31 cellular contexts compared by ENCODE assay signal in genomic region chr4:23388259-23388658, GRCh38.
"Had no signal": no experiment of that assay in that cellular context is flagged by ENCODE, and none has a peak within 500 bp of the region (broad histone marks: within the 10 kb centered on the region; RNA-seq: fewer than 3 reads in every experiment).

No MANE protein-coding gene starts in this region.

- H3K9me3 ChIP-seq: neutrophil, pancreas, prostate gland, right lobe of liver, testis, tibial artery, transverse colon, upper lobe of right lung, uterus had no signal

- H3K27me3 Mint-ChIP-seq: naive B cell; natural killer cell treated with Interleukin-12 subunit alpha and Interleukin-12 subunit beta and Interleukin-15 and Interleukin-18, amount 100 ng/mL, for 72 hours; stimulated activated memory B cell treated with anti-CD40 and anti-IgM and Interleukin-4, amounts not matched to agents 10 μg/mL and 1 μg/mL and 100 μg/mL, for 72 hours; type B pancreatic cell had no signal

- H3K4me1 ChIP-seq: pancreas, prostate gland, sigmoid colon, spleen, suprapubic skin, testis, tibial artery, transverse colon, upper lobe of right lung, uterus had no signal

- H3K27ac ChIP-seq: neutrophil, pancreas, prostate gland, right lobe of liver, sigmoid colon, skin epidermis, spleen, suprapubic skin, testis, tibial artery, transverse colon, upper lobe of right lung, uterus had no signal

- H3K36me3 ChIP-seq: neutrophil, pancreas, prostate gland, right lobe of liver, sigmoid colon, spleen, suprapubic skin, tibial artery, transverse colon, upper lobe of right lung, uterus had no signal

- H3K4me3 Mint-ChIP-seq: naive B cell; naive thymus-derived CD8-positive, alpha-beta T cell; natural killer cell treated with Interleukin-12 subunit alpha and Interleukin-12 subunit beta and Interleukin-15 and Interleukin-18, amount 100 ng/mL, for 72 hours; nephron progenitor cell; neural crest cell; stimulated activated memory B cell treated with anti-CD40 and anti-IgM and Interleukin-4, amounts not matched to agents 10 μg/mL and 1 μg/mL and 100 μg/mL, for 72 hours; stimulated activated naive CD8-positive, alpha-beta T cell treated with anti-CD3 and anti-CD28 coated beads, Interleukin-15, amount 100 ng/mL, for 72 hours; type B pancreatic cell had no signal

- H3K4me2 ChIP-seq: smooth muscle cell had no signal

- H3K27ac Mint-ChIP-seq: naive B cell; naive thymus-derived CD8-positive, alpha-beta T cell; natural killer cell treated with Interleukin-12 subunit alpha and Interleukin-12 subunit beta and Interleukin-15 and Interleukin-18, amount 100 ng/mL, for 72 hours; nephron progenitor cell; stimulated activated memory B cell treated with anti-CD40 and anti-IgM and Interleukin-4, amounts not matched to agents 10 μg/mL and 1 μg/mL and 100 μg/mL, for 72 hours; stimulated activated naive CD8-positive, alpha-beta T cell treated with anti-CD3 and anti-CD28 coated beads, Interleukin-15, amount 100 ng/mL, for 72 hours; type B pancreatic cell had no signal

- H3K9me3 Mint-ChIP-seq: neural crest cell, type B pancreatic cell had no signal

- DNase-seq: naive B cell; naive thymus-derived CD8-positive, alpha-beta T cell; nephron progenitor cell; nucleus accumbens; pancreas; sigmoid colon; spleen; stimulated activated CD4-positive, alpha-beta T cell treated with anti-CD3 and anti-CD28 coated beads, Interleukin-12 subunit alpha, Interleukin-12 subunit beta, amount 100 ng/mL, for 4 hours; stimulated activated CD4-positive, alpha-beta T cell treated with anti-CD3 and anti-CD28 coated beads, Interleukin-1b, Interleukin-23, amount 100 ng/mL, for 48 hours; stimulated activated CD4-positive, alpha-beta T cell treated with anti-CD3 and anti-CD28 coated beads, Interleukin-4, amount 100 ng/mL, for 1 hour; stimulated activated CD4-positive, alpha-beta T cell treated with anti-CD3 and anti-CD28 coated beads, Interleukin-4, amount 100 ng/mL, for 4 hours; stimulated activated CD8-positive, alpha-beta memory T cell treated with anti-CD3 and anti-CD28 coated beads, Interleukin-4, amount 100 ng/mL, for 48 hours; stimulated activated naive CD4-positive, alpha-beta T cell; stimulated activated naive CD8-positive, alpha-beta T cell treated with anti-CD3 and anti-CD28 coated beads, Interleukin-15, amount 100 ng/mL, for 72 hours; stimulated activated naive CD8-positive, alpha-beta T cell treated with anti-CD3 and anti-CD28 coated beads, Interleukin-15, Interleukin-2, amounts not matched to agents 100 U/mL and 50 U/mL, for 24 hours; substantia nigra; testis; tibial artery; transverse colon; upper lobe of right lung; uterus had no signal

- H3K4me1 Mint-ChIP-seq: naive B cell; naive thymus-derived CD8-positive, alpha-beta T cell; nephron progenitor cell; neural crest cell; stimulated activated memory B cell treated with anti-CD40 and anti-IgM and Interleukin-4, amounts not matched to agents 10 μg/mL and 1 μg/mL and 100 μg/mL, for 72 hours; stimulated activated naive CD8-positive, alpha-beta T cell treated with anti-CD3 and anti-CD28 coated beads, Interleukin-15, amount 100 ng/mL, for 72 hours had no signal

- ATAC-seq: naive thymus-derived CD8-positive, alpha-beta T cell; natural killer cell treated with Interleukin-12 subunit alpha and Interleukin-12 subunit beta and Interleukin-15 and Interleukin-18, amount 100 ng/mL, for 72 hours; pancreas; stimulated activated memory B cell treated with anti-CD40 and anti-IgM and Interleukin-4, amounts not matched to agents 10 μg/mL and 1 μg/mL and 100 μg/mL, for 72 hours; stimulated activated naive CD8-positive, alpha-beta T cell treated with anti-CD3 and anti-CD28 coated beads, Interleukin-15, amount 100 ng/mL, for 72 hours; stimulated activated naive CD8-positive, alpha-beta T cell treated with anti-CD3 and anti-CD28 coated beads, Interleukin-15, Interleukin-2, amounts not matched to agents 100 U/mL and 50 U/mL, for 24 hours; upper lobe of right lung had no signal

- H3K4me3 ChIP-seq: pancreas, prostate gland, right lobe of liver, sigmoid colon, skin epidermis, smooth muscle cell, spleen, suprapubic skin, testis, tibial artery, transverse colon, upper lobe of right lung, uterus had no signal

- H3K36me3 Mint-ChIP-seq: naive B cell; naive thymus-derived CD8-positive, alpha-beta T cell; stimulated activated memory B cell treated with anti-CD40 and anti-IgM and Interleukin-4, amounts not matched to agents 10 μg/mL and 1 μg/mL and 100 μg/mL, for 72 hours; type B pancreatic cell had no signal

- H3K27me3 ChIP-seq: neutrophil, pancreas, right lobe of liver, sigmoid colon, spleen, suprapubic skin, testis, tibial artery, transverse colon, upper lobe of right lung, uterus had no signal
